ENCODE assay signal across 8 cellular contexts in genomic region chr9:127519301-127520166, GRCh38.
DNase-seq lines count a peak whose midpoint lies in the region; ATAC-seq and TF ChIP-seq lines count a peak whose summit lies in the region.

No MANE protein-coding gene starts in this region.

- H3K9ac ChIP-seq in colonic mucosa (ENCODE audit: low read depth in 2 of 2, low read length in 2 of 2): no peak overlapping the region

- H3K27ac ChIP-seq in RWPE1 (peak overlapping the region; percentile 99), colonic mucosa (peak overlapping the region; percentile 27)
- no peak overlapping the region for H3K27ac ChIP-seq in naive thymus-derived CD4-positive, alpha-beta T cell (ENCODE audit: low read depth, low read length)

- DNase-seq in GM13977 (ENCODE audit: low spot score) (peak; percentile 71), RWPE1 (ENCODE audit: low spot score) (peak; percentile 98), colonic mucosa (peak; percentile 15), NCI-H1417 (lab: John Stamatoyannopoulos, UW) (no peak), NCI-H1105 (lab: John Stamatoyannopoulos, UW) (no peak), iPS-NIHi11 (ENCODE audit: low spot score) (no peak)
- DNase-seq in naive thymus-derived CD4-positive, alpha-beta T cell: peak in 1 of 9 donors; percentile 46

- intact Hi-C loops in colonic mucosa (cut with DNase I): no loop called here
- intact Hi-C loops in naive thymus-derived CD4-positive, alpha-beta T cell (cut with micrococcal nuclease): no loop called here

- ATAC-seq in naive thymus-derived CD4-positive, alpha-beta T cell: peak; percentile 90
- ATAC-seq in GM18909 (IDR thresholded peaks at IDR 0.05; ENCODE audit: poor library complexity, unreplicated experiment): no peak

- no peak overlapping the region for H3K4me3 Mint-ChIP-seq in naive thymus-derived CD4-positive, alpha-beta T cell

- H3K9me3 ChIP-seq in colonic mucosa: no peaks in the 10 kb centered on the region
- peaks cover 0 to 10% (median 5%) of the 10 kb centered on the region in 3 experiments for H3K9me3 ChIP-seq in naive thymus-derived CD4-positive, alpha-beta T cell (ENCODE audit: control insufficient read depth in 2 of 3, low read length in 3 of 3)

- peaks cover 0 to 9% (median 2%) of the 10 kb centered on the region in 11 donors for H3K9me3 Mint-ChIP-seq in naive thymus-derived CD4-positive, alpha-beta T cell

- in situ Hi-C loops in GM13977 (cut with MboI; ENCODE audit: low pct_unique_long_range_greater_than_20kb, low sequenced_read_pairs, unreplicated experiment): no loop called here

- H3K36me3 Mint-ChIP-seq in naive thymus-derived CD4-positive, alpha-beta T cell: peaks cover 1 to 35% (median 11%) of the 10 kb centered on the region in 5 donors

- peaks cover 0 to 7% (median 0%) of the 10 kb centered on the region in 7 donors for H3K4me1 Mint-ChIP-seq in naive thymus-derived CD4-positive, alpha-beta T cell

- POLR2A ChIA-PET in RWPE1 (lab: Yijun Ruan, JAX; ENCODE audit: low non-redundant PET): interaction anchor here (0.6 to 0.7 kb wide), 3 partner anchors 49 to 68 kb away, joined by 3 to 5 read pairs (median 5); a partner anchor contains a TSS
- POLR2A ChIA-PET in naive thymus-derived CD4-positive, alpha-beta T cell (lab: Charles Lee): no interaction called here

- peaks cover 25% of the 10 kb centered on the region for H3K36me3 ChIP-seq in colonic mucosa
- peaks cover 0 to 5% (median 0%) of the 10 kb centered on the region in 3 experiments for H3K36me3 ChIP-seq in naive thymus-derived CD4-positive, alpha-beta T cell (ENCODE audit: control insufficient read depth in 2 of 3, insufficient read depth in 3 of 3, low read length in 3 of 3)

- TF ChIP-seq CTCF in GM13977 (IDR thresholded peaks at IDR 0.05; ENCODE audit: extremely low read depth, insufficient read depth, missing control alignments): no peak
- no peak for TF ChIP-seq CTCF in RWPE1 (conservative IDR thresholded peaks at IDR 0.05; ENCODE audit: low read depth)
- TF ChIP-seq CTCF in colonic mucosa (IDR thresholded peaks at IDR 0.05): no peak

- CTCF ChIA-PET in RWPE1 (lab: Yijun Ruan, JAX): interaction anchor here (0.6 to 0.9 kb wide), 3 partner anchors 67 to 822 kb away, joined by 3 to 5 read pairs (median 4); no protein-coding TSS in a partner anchor
- CTCF ChIA-PET in naive thymus-derived CD4-positive, alpha-beta T cell (lab: Charles Lee): interaction anchor here (1.5 kb wide), 1 partner anchor 216 kb away, joined by 3 read pairs; the partner anchor contains the start of gene TOR2A

- H3K27ac Mint-ChIP-seq in naive thymus-derived CD4-positive, alpha-beta T cell: peak overlapping the region in 1 of 9 donors; percentile 52

- H3K27me3 Mint-ChIP-seq in naive thymus-derived CD4-positive, alpha-beta T cell: no peaks in the 10 kb centered on the region

- H3K27me3 ChIP-seq in colonic mucosa: no peaks in the 10 kb centered on the region
- no peaks in the 10 kb centered on the region for H3K27me3 ChIP-seq in naive thymus-derived CD4-positive, alpha-beta T cell (ENCODE audit: control insufficient read depth in 2 of 2, insufficient read depth in 2 of 2, low read length in 2 of 2)

- no peak overlapping the region for H3K4me3 ChIP-seq in colonic mucosa
- H3K4me3 ChIP-seq in naive thymus-derived CD4-positive, alpha-beta T cell (ENCODE audit: low read length): no peak overlapping the region

- H3K4me1 ChIP-seq in colonic mucosa: peaks cover 12% of the 10 kb centered on the region
- no peaks in the 10 kb centered on the region for H3K4me1 ChIP-seq in naive thymus-derived CD4-positive, alpha-beta T cell (ENCODE audit: control insufficient read depth in 2 of 2, insufficient read depth in 2 of 2, low read length in 2 of 2)

Comparison
In these comparisons a context has a peak if more than half of its experiments do, and no peak if none do; other contexts are left out.
1. DNase-seq: peak in GM13977 (single experiment), RWPE1 (single experiment) and colonic mucosa (single experiment); none in NCI-H1417 (0 of 3), NCI-H1105 (single experiment) and iPS-NIHi11 (single experiment).